ENCODE assay signal across 11 cellular contexts in the genomic region with DNA sequence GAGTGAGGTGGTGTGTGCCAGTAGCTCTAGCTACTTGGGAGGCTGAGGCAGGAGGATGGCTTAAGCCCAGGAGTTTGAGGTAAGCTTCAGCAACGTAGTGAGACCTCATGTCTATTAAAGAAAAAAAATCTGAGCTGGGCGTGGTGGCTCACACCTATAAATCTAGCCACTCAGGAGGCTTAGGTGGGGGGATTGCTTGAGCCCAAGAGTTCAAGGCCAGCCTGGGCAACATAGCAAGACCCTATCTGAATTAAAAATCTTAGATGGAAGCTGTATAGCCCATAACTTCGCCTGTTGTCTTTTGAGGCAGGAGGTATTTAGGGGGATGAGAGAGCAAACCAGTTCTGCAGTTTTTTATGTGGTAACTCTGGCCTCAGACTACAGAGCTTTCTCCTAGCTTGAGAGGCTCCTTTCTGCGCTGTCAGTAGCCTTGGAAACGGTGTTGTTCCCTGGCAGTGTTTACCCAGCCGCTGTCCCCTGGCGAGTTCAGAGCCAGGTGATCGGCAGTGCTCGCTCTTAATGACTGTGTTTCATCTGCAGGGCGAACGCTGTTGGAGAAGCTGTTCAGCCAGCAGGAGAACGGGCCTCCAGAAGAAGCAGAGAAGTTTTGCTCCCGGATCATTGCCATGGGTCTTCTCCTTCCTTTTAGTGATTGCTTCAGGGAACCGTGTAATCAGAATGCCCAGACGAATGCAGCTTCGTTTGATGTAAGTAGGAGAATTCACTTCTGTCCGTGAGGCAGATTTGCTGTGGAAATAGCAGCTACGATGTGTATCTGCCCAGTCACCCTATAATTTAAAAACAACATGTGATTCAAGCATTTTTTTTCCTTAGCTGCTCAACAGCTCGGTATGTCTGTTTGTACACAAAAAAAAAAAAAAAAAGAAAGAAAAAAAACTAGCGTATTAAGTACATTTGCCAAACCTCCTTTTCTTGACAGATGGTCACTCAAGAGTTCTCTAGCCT. TPM values are rescaled to one million over a fixed set of nuclear protein-coding genes. Genes with fewer than 3 reads are reported as not detected.
DNase-seq lines count a peak whose midpoint lies in the region; ATAC-seq and TF ChIP-seq lines count a peak whose summit lies in the region.
"Had no signal": no experiment of that assay in that cellular context is flagged by ENCODE, and none has a peak within 500 bp of the region (broad histone marks: within the 10 kb centered on the region; RNA-seq: fewer than 3 reads in every experiment).

No MANE protein-coding gene starts in this region.

- no peaks in the 10 kb centered on the region for H3K4me1 Mint-ChIP-seq in naive thymus-derived CD4-positive, alpha-beta T cell

- no peaks in the 10 kb centered on the region for H3K9me3 ChIP-seq in mucosa of descending colon
- no peaks in the 10 kb centered on the region for H3K9me3 ChIP-seq in naive thymus-derived CD4-positive, alpha-beta T cell (ENCODE audit: control insufficient read depth in 2 of 3, low read length in 3 of 3)

- intact Hi-C loops in mucosa of descending colon (cut with DNase I, micrococcal nuclease), result no loop called here
- intact Hi-C loops in naive thymus-derived CD4-positive, alpha-beta T cell (cut with micrococcal nuclease), result no loop called here

- TF ChIP-seq CTCF in mucosa of descending colon (IDR thresholded peaks at IDR 0.05), result no peak

- POLR2A ChIA-PET in naive thymus-derived CD4-positive, alpha-beta T cell (lab: Charles Lee), result no interaction called here

- H3K36me3 Mint-ChIP-seq in naive thymus-derived CD4-positive, alpha-beta T cell, result no peaks in the 10 kb centered on the region
- H3K36me3 Mint-ChIP-seq: activated naive CD8-positive, alpha-beta T cell had no signal

- CTCF ChIA-PET in naive thymus-derived CD4-positive, alpha-beta T cell (lab: Charles Lee), result no interaction called here

- no peaks in the 10 kb centered on the region for H3K4me1 ChIP-seq in mucosa of descending colon (ENCODE audit: low read depth)
- H3K4me1 ChIP-seq in naive thymus-derived CD4-positive, alpha-beta T cell (ENCODE audit: control insufficient read depth in 2 of 2, insufficient read depth in 2 of 2, low read length in 2 of 2), result no peaks in the 10 kb centered on the region

- peak overlapping the region; percentile 72 for H3K27ac ChIP-seq in caudate nucleus (ENCODE audit: low read depth, low read length)
- H3K27ac ChIP-seq in naive thymus-derived CD4-positive, alpha-beta T cell (ENCODE audit: low read depth, low read length), result no peak overlapping the region

- no peak overlapping the region for H3K27ac Mint-ChIP-seq in naive thymus-derived CD4-positive, alpha-beta T cell
- H3K27ac Mint-ChIP-seq: activated naive CD8-positive, alpha-beta T cell had no signal

- no peak overlapping the region for H3K4me3 Mint-ChIP-seq in naive thymus-derived CD4-positive, alpha-beta T cell
- H3K4me3 Mint-ChIP-seq: activated naive CD8-positive, alpha-beta T cell had no signal

- peaks cover 0 to 6% (median 0%) of the 10 kb centered on the region in 5 donors for H3K27me3 Mint-ChIP-seq in naive thymus-derived CD4-positive, alpha-beta T cell
- H3K27me3 Mint-ChIP-seq: activated naive CD8-positive, alpha-beta T cell had no signal

- H3K36me3 ChIP-seq in mucosa of descending colon (ENCODE audit: low read depth), result no peaks in the 10 kb centered on the region
- no peaks in the 10 kb centered on the region for H3K36me3 ChIP-seq in naive thymus-derived CD4-positive, alpha-beta T cell (ENCODE audit: control insufficient read depth in 2 of 3, insufficient read depth in 3 of 3, low read length in 3 of 3)

- ATAC-seq in mucosa of descending colon (peak; percentile 98), HG03571 (IDR thresholded peaks at IDR 0.05; ENCODE audit: unreplicated experiment) (no peak)
- ATAC-seq in naive thymus-derived CD4-positive, alpha-beta T cell, result no peak
- ATAC-seq: GM12878 had no signal

- DNase-seq in COLO668 (lab: John Stamatoyannopoulos, UW; ENCODE audit: unreplicated experiment) (peak; percentile 93), NCI-H187 treated with DMSO at 0.1 percent for 48 hours (lab: John Stamatoyannopoulos, UW) (peak; percentile 61), caudate nucleus (lab: John Stamatoyannopoulos, UW) (peak in 36 of 61 donors; percentile 8 to 71 (median 28)), mucosa of descending colon (peak; percentile 53 to 64 (median 59)), UCSD-AML1 (lab: John Stamatoyannopoulos, UW; ENCODE audit: unreplicated experiment) (no peak), HCEC 1CT (no peak)
- DNase-seq in naive thymus-derived CD4-positive, alpha-beta T cell, result no peak
- DNase-seq: stimulated activated CD4-positive, alpha-beta T cell treated with anti-CD3 and anti-CD28 coated beads, Interleukin-4, amount 100 ng/mL, for 1 hour had no signal

- H3K9me3 Mint-ChIP-seq in naive thymus-derived CD4-positive, alpha-beta T cell, result peaks cover 0 to 4% (median 0%) of the 10 kb centered on the region in 11 donors

- H3K27me3 ChIP-seq in naive thymus-derived CD4-positive, alpha-beta T cell (ENCODE audit: control insufficient read depth in 2 of 2, insufficient read depth in 2 of 2, low read length in 2 of 2), result no peaks in the 10 kb centered on the region

- no peak overlapping the region for H3K4me3 ChIP-seq in mucosa of descending colon
- no peak overlapping the region for H3K4me3 ChIP-seq in naive thymus-derived CD4-positive, alpha-beta T cell (ENCODE audit: low read length)
- H3K4me3 ChIP-seq: GM12878 had no signal

RNA-seq across cellular contexts. Expression of a gene that starts 31.2 kb away (rescaled TPM):
- 10 to 100 TPM in 1 of 3 donors, 1 to 10 TPM in 1, under 1 TPM in 1; 0.96 to 30.4 (median 3.5) TPM for total RNA-seq in mucosa of descending colon
- total RNA-seq in naive thymus-derived CD4-positive, alpha-beta T cell, result not detected
- not detected for polyA plus RNA-seq in naive thymus-derived CD4-positive, alpha-beta T cell
- total RNA-seq: GM12878 had no signal

Comparison
In these comparisons a context has a peak if more than half of its experiments do, and no peak if none do; other contexts are left out.
1. DNase-seq: peak in COLO668 (single experiment), NCI-H187 treated with DMSO at 0.1 percent for 48 hours (single experiment), caudate nucleus (36 of 61) and mucosa of descending colon (3 of 3); none in UCSD-AML1 (single experiment), HCEC 1CT (single experiment) and naive thymus-derived CD4-positive, alpha-beta T cell (0 of 9).